Comparison of ENCODE assay signal across 8 cellular contexts in genomic region chr6:36441307-36441894, GRCh38.
DNase-seq lines count a peak whose midpoint lies in the region; TF ChIP-seq lines count a peak whose summit lies in the region.

No MANE protein-coding gene starts in this region.

- TF ChIP-seq POLR2A in erythroblast (IDR thresholded peaks at IDR 0.05; ENCODE audit: low read length) = peak; percentile 90

- H3K27ac ChIP-seq in muscle layer of colon (ENCODE audit: low read depth, low read length) = peak overlapping the region; percentile 54

- H3K9ac ChIP-seq in muscle layer of colon (ENCODE audit: low read length) = no peak overlapping the region

- peaks cover 35% of the 10 kb centered on the region for H3K4me1 ChIP-seq in muscle layer of colon (ENCODE audit: insufficient read depth, low read length)

- TF ChIP-seq CTCF in GM20000 (IDR thresholded peaks at IDR 0.05; ENCODE audit: extremely low read depth, missing control alignments) = no peak

- H3K4me3 ChIP-seq in muscle layer of colon (ENCODE audit: low read depth in 1 of 2, low read length in 2 of 2) = no peak overlapping the region

- H3K9me3 ChIP-seq in muscle layer of colon (ENCODE audit: low read length) = no peaks in the 10 kb centered on the region

- no peaks in the 10 kb centered on the region for H3K27me3 ChIP-seq in muscle layer of colon (ENCODE audit: control insufficient read depth in 1 of 2, insufficient read depth in 2 of 2, low read length in 2 of 2)

- DNase-seq in CD1c-positive myeloid dendritic cell (ENCODE audit: extremely low spot score) (peak; percentile 96), GM20000 (ENCODE audit: low spot score) (peak; percentile 88), HuH-7.5 (ENCODE audit: low spot score) (peak; percentile 51), OCI-M2 (lab: John Stamatoyannopoulos, UW; ENCODE audit: unreplicated experiment) (peak; percentile 93), erythroblast (lab: John Stamatoyannopoulos, UW) (peak; percentile 98)
- DNase-seq in activated T-cell treated with anti-CD3 and anti-CD28 coated beads, Interleukin-2, amount 50 U/mL, for 1 hour = peak; percentile 78
- peak; percentile 88 for DNase-seq in stimulated activated CD8-positive, alpha-beta memory T cell treated with anti-CD3 and anti-CD28 coated beads, Interleukin-4, amount 100 ng/mL, for 48 hours

- H3K36me3 ChIP-seq in muscle layer of colon (ENCODE audit: insufficient read depth, low read length) = no peaks in the 10 kb centered on the region
